21 cellular contexts compared by ENCODE assay signal in genomic region chr9:20614602-20615216, GRCh38. TPM values are rescaled to one million over a fixed set of nuclear protein-coding genes. Genes with fewer than 3 reads are reported as not detected.
DNase-seq lines count a peak whose midpoint lies in the region; ATAC-seq, FAIRE-seq and TF ChIP-seq lines count a peak whose summit lies in the region.
"Had no signal": no experiment of that assay in that cellular context is flagged by ENCODE, and none has a peak within 500 bp of the region (broad histone marks: within the 10 kb centered on the region; RNA-seq: fewer than 3 reads in every experiment).

No MANE protein-coding gene starts in this region.

- H3K79me1 ChIP-seq in IMR-90 (ENCODE audit: low read depth in 1 of 2, low read length in 2 of 2), result peaks cover 18 to 31% of the 10 kb centered on the region in 2 experiments

- H3K4me3 Mint-ChIP-seq in activated naive CD4-positive, alpha-beta T cell treated with anti-CD3 and anti-CD28 coated beads for 36 hours, result no peak overlapping the region
- H3K4me3 Mint-ChIP-seq in naive thymus-derived CD4-positive, alpha-beta T cell, result peak overlapping the region in 7 of 10 donors; percentile 0 to 33 (median 19)
- H3K4me3 Mint-ChIP-seq: CD8-positive, alpha-beta memory T cell; IgD-negative memory B cell had no signal

- peaks cover under 1% of the 10 kb centered on the region; the same call in 1 of the 2 replicates for H3K36me3 ChIP-seq in IMR-90 (ENCODE audit: control insufficient read depth, insufficient read depth, low read length)
- H3K36me3 ChIP-seq in naive thymus-derived CD4-positive, alpha-beta T cell (ENCODE audit: control insufficient read depth in 2 of 3, insufficient read depth in 3 of 3, low read length in 3 of 3), result no peaks in the 10 kb centered on the region
- H3K36me3 ChIP-seq: BLaER1, Peyer's patch had no signal

- dilution Hi-C loops in IMR-90 (cut with HindIII; ENCODE audit: low sequenced_read_pairs, unreplicated experiment), result no loop called here

- no peak overlapping the region for H2BK5ac ChIP-seq in IMR-90 (ENCODE audit: low read depth, low read length, poor library complexity, severe bottlenecking)

- H3K4ac ChIP-seq in IMR-90 (ENCODE audit: low read depth, low read length), result no peak overlapping the region

- no peak for TF ChIP-seq RAD21 in IMR-90 (IDR thresholded peaks at IDR 0.05; ENCODE audit: low read length)

- BruUV-seq in IMR-90 (replicated peaks; lab: Mats Ljungman, UMichigan), result no TSS peak

- POLR2A ChIA-PET in IMR-90 (lab: Charles Lee; ENCODE audit: unreplicated experiment), result no interaction called here
- POLR2A ChIA-PET in naive thymus-derived CD4-positive, alpha-beta T cell (lab: Charles Lee), result interaction anchor here (0.5 kb wide), 1 partner anchor 23 kb away, joined by 4 read pairs; no protein-coding TSS in a partner anchor

- no peaks in the 10 kb centered on the region for H3K9me3 Mint-ChIP-seq in activated naive CD4-positive, alpha-beta T cell treated with anti-CD3 and anti-CD28 coated beads for 36 hours
- H3K9me3 Mint-ChIP-seq in naive thymus-derived CD4-positive, alpha-beta T cell, result no peaks in the 10 kb centered on the region
- H3K9me3 Mint-ChIP-seq: CD8-positive, alpha-beta memory T cell; IgD-negative memory B cell had no signal

- CTCF ChIA-PET in activated naive CD4-positive, alpha-beta T cell treated with anti-CD3 and anti-CD28 coated beads for 36 hours (lab: Charles Lee), result interaction anchor here (1.1 kb wide), 1 partner anchor 8 kb away, joined by 4 read pairs; no protein-coding TSS in a partner anchor
- CTCF ChIA-PET in IMR-90 (lab: Yijun Ruan, JAX), result interaction anchor here (0.6 kb wide), 1 partner anchor 13 kb away, joined by 3 read pairs; no protein-coding TSS in a partner anchor
- CTCF ChIA-PET in naive thymus-derived CD4-positive, alpha-beta T cell (lab: Charles Lee), result no interaction called here

- H2BK15ac ChIP-seq in IMR-90 (ENCODE audit: low read depth, low read length), result no peak overlapping the region

- TF ChIP-seq POLR2A in IMR-90 (IDR thresholded peaks at IDR 0.05; ENCODE audit: low read depth, low read length), result no peak

- DNase-seq in activated naive CD4-positive, alpha-beta T cell treated with anti-CD3 and anti-CD28 coated beads for 36 hours, result no peak
- DNase-seq in activated naive CD4-positive, alpha-beta T cell (lab: John Stamatoyannopoulos, UW), result no peak
- DNase-seq in IMR-90 (no peak), NCI-H146 treated with DMSO at 0.1 percent for 48 hours (lab: John Stamatoyannopoulos, UW; ENCODE audit: unreplicated experiment) (no peak), SIG-M5 treated with dmso at 0.1 percent for 504 hours (lab: John Stamatoyannopoulos, UW; ENCODE audit: unreplicated experiment) (no peak), GM19240 (ENCODE audit: insufficient read length, low spot score) (no peak)
- DNase-seq in naive thymus-derived CD4-positive, alpha-beta T cell, result no peak
- DNase-seq: Calu3; CD8-positive, alpha-beta memory T cell; DMS53; GF-D8; MV-4-11; NCI-H1105 treated with DMSO at 0.1 percent for 48 hours; NCI-H1694; NCI-H2081 treated with DMSO at 0.1 percent for 48 hours; NCI-H2171 treated with DMSO at 0.1 percent for 48 hours; NCI-H526; Peyer's patch had no signal

- H2AK9ac ChIP-seq in IMR-90 (replicated peaks; ENCODE audit: low read depth, low read length, poor library complexity), result no peak overlapping the region

- intact Hi-C loops in activated naive CD4-positive, alpha-beta T cell treated with anti-CD3 and anti-CD28 coated beads for 36 hours (cut with micrococcal nuclease), result loop anchor here (1.0 to 2.0 kb wide), 2 partner anchors 61 to 616 kb away; no protein-coding TSS in a partner anchor
- intact Hi-C loops in IMR-90 (cut with micrococcal nuclease), result no loop called here
- intact Hi-C loops in naive thymus-derived CD4-positive, alpha-beta T cell (cut with micrococcal nuclease), result no loop called here

- H2BK120ac ChIP-seq in IMR-90 (ENCODE audit: low read depth, low read length), result no peak overlapping the region

- H3K9me3 ChIP-seq in IMR-90 (ENCODE audit: control insufficient read depth, insufficient read depth, low read length), result no peaks in the 10 kb centered on the region
- H3K9me3 ChIP-seq in naive thymus-derived CD4-positive, alpha-beta T cell (ENCODE audit: control insufficient read depth in 2 of 3, low read length in 3 of 3), result no peaks in the 10 kb centered on the region
- H3K9me3 ChIP-seq: BLaER1, Peyer's patch had no signal

- peaks cover 3% of the 10 kb centered on the region for H3K36me3 Mint-ChIP-seq in activated naive CD4-positive, alpha-beta T cell treated with anti-CD3 and anti-CD28 coated beads for 36 hours (ENCODE audit: low read depth)
- peaks cover 0 to 25% (median 0%) of the 10 kb centered on the region in 5 donors for H3K36me3 Mint-ChIP-seq in naive thymus-derived CD4-positive, alpha-beta T cell
- H3K36me3 Mint-ChIP-seq: IgD-negative memory B cell had no signal

- peaks cover 1% of the 10 kb centered on the region; the same call in 1 of the 2 replicates for H4K20me1 ChIP-seq in IMR-90 (ENCODE audit: insufficient read depth, low read length)

- H4K8ac ChIP-seq in IMR-90 (ENCODE audit: low read depth in 2 of 2, low read length in 2 of 2), result no peak overlapping the region

- H2AK5ac ChIP-seq in IMR-90 (ENCODE audit: low read depth, low read length), result 0 out of 2 replicates have a peak overlapping the region, but pooled peaks have one; percentile 14

- H2BK20ac ChIP-seq in IMR-90 (ENCODE audit: low read depth, low read length), result no peak overlapping the region

- H3K23ac ChIP-seq in IMR-90 (ENCODE audit: low read depth, low read length), result no peak overlapping the region

- no peak overlapping the region for H4K91ac ChIP-seq in IMR-90 (ENCODE audit: insufficient read depth, low read depth, low read length)

- peak overlapping the region; percentile 35 for H3K27ac Mint-ChIP-seq in activated naive CD4-positive, alpha-beta T cell treated with anti-CD3 and anti-CD28 coated beads for 36 hours
- peak overlapping the region in 6 of 9 donors; percentile 2 to 79 (median 38) for H3K27ac Mint-ChIP-seq in naive thymus-derived CD4-positive, alpha-beta T cell
- H3K27ac Mint-ChIP-seq: CD8-positive, alpha-beta memory T cell; IgD-negative memory B cell had no signal

- H3K56ac ChIP-seq in IMR-90 (ENCODE audit: extremely low read depth, insufficient read depth, low read length), result no peak overlapping the region

- H3K4me1 ChIP-seq in IMR-90 (ENCODE audit: control insufficient read depth, insufficient read depth, low read length), result peaks cover 6% of the 10 kb centered on the region
- peaks cover 9 to 54% of the 10 kb centered on the region in 2 donors for H3K4me1 ChIP-seq in naive thymus-derived CD4-positive, alpha-beta T cell (ENCODE audit: control insufficient read depth in 2 of 2, insufficient read depth in 2 of 2, low read length in 2 of 2)
- H3K4me1 ChIP-seq: BLaER1 had no signal

- ATAC-seq in IMR-90 (ENCODE audit: low read depth), result no peak
- ATAC-seq in naive thymus-derived CD4-positive, alpha-beta T cell, result no peak

- no peak overlapping the region for H3K9ac ChIP-seq in IMR-90 (ENCODE audit: low read depth, low read length)
- H3K9ac ChIP-seq: BLaER1 had no signal

- no CpG with 5 or more reads among the region's 2 CpGs for WGBS in IMR-90 (ENCODE audit: extremely low coverage in 2 of 2, insufficient read length in 1 of 2), 2 experiments

- in situ Hi-C loops in IMR-90 (cut with MboI; ENCODE audit: low sequenced_read_pairs), result no loop called here

- TF ChIP-seq CTCF in IMR-90 (conservative IDR thresholded peaks at IDR 0.05; ENCODE audit: low read depth, low read length), result no peak

- peaks cover 72% of the 10 kb centered on the region for H3K4me1 Mint-ChIP-seq in activated naive CD4-positive, alpha-beta T cell treated with anti-CD3 and anti-CD28 coated beads for 36 hours (ENCODE audit: low read depth)
- H3K4me1 Mint-ChIP-seq in naive thymus-derived CD4-positive, alpha-beta T cell, result peaks cover 45 to 96% (median 91%) of the 10 kb centered on the region in 7 donors

- H3K18ac ChIP-seq in IMR-90 (ENCODE audit: low read depth, low read length), result no peak overlapping the region

- H3K27me3 Mint-ChIP-seq in activated naive CD4-positive, alpha-beta T cell treated with anti-CD3 and anti-CD28 coated beads for 36 hours (ENCODE audit: low read depth), result no peaks in the 10 kb centered on the region
- no peaks in the 10 kb centered on the region for H3K27me3 Mint-ChIP-seq in naive thymus-derived CD4-positive, alpha-beta T cell
- H3K27me3 Mint-ChIP-seq: CD8-positive, alpha-beta memory T cell had no signal

- H3K27ac ChIP-seq in IMR-90 (ENCODE audit: insufficient read depth, low read length), result no peak overlapping the region
- no peak overlapping the region for H3K27ac ChIP-seq in naive thymus-derived CD4-positive, alpha-beta T cell (ENCODE audit: low read depth, low read length)
- H3K27ac ChIP-seq: BLaER1, Peyer's patch had no signal

- H3K9me1 ChIP-seq in IMR-90 (ENCODE audit: insufficient read depth, low read length), result peaks cover 2% of the 10 kb centered on the region; the same call in 1 of the 2 replicates

- no peak overlapping the region for H2AFZ ChIP-seq in IMR-90 (replicated peaks; ENCODE audit: low read length, poor library complexity)

- H3K27me3 ChIP-seq in IMR-90 (ENCODE audit: control insufficient read depth, insufficient read depth, low read length), result no peaks in the 10 kb centered on the region
- H3K27me3 ChIP-seq in naive thymus-derived CD4-positive, alpha-beta T cell (ENCODE audit: control insufficient read depth in 2 of 2, insufficient read depth in 2 of 2, low read length in 2 of 2), result no peaks in the 10 kb centered on the region
- H3K27me3 ChIP-seq: Peyer's patch had no signal

- peak; percentile 59 for FAIRE-seq in G401.6 (lab: Jason Lieb, UNC)

- no peak overlapping the region for H3K14ac ChIP-seq in IMR-90 (replicated peaks; ENCODE audit: low read depth, low read length)

- no peak overlapping the region for H3K4me3 ChIP-seq in IMR-90 (ENCODE audit: insufficient read depth, low read depth, low read length)
- H3K4me3 ChIP-seq in naive thymus-derived CD4-positive, alpha-beta T cell (ENCODE audit: low read length), result no peak overlapping the region
- H3K4me3 ChIP-seq: BLaER1, Peyer's patch had no signal

- H4K5ac ChIP-seq in IMR-90 (ENCODE audit: low read depth, low read length), result no peak overlapping the region

- no peak overlapping the region for H3K4me2 ChIP-seq in IMR-90 (ENCODE audit: low read depth, low read length)
- H3K4me2 ChIP-seq: BLaER1 had no signal

TF ChIP-seq in IMR-90, 13 proteins besides CTCF, POLR2A, EP300 and RAD21 (continues in another document):
- TF ChIP-seq RFX5 (IDR thresholded peaks at IDR 0.05; ENCODE audit: low read depth, low read length), result no peak
- TF ChIP-seq NFE2L2 (IDR thresholded peaks at IDR 0.05; ENCODE audit: low read depth, low read length), result no peak
- TF ChIP-seq MAZ (IDR thresholded peaks at IDR 0.05; ENCODE audit: borderline replicate concordance, low read depth, low read length), result no peak

RNA-seq across cellular contexts. Expression of gene MLLT3, which starts 7.6 kb away (rescaled TPM):
- total RNA-seq in activated naive CD4-positive, alpha-beta T cell treated with anti-CD3 and anti-CD28 coated beads for 36 hours, result 10 to 100 TPM; 44.3 to 51.4 TPM
- total RNA-seq in IMR-90 (2012; rRNA removed), result 21.1 and 24.4 TPM in 2 replicates
- 10.0 and 10.4 TPM in 2 replicates for polyA plus RNA-seq in IMR-90 (2012; rRNA removed)
- polyA plus RNA-seq in IMR-90 (2012; cell fraction: cytosol; rRNA removed), result 2.4 and 2.5 TPM in 2 replicates
- polyA plus RNA-seq in IMR-90 (2012; cell fraction: nucleus; rRNA removed; ENCODE audit: low replicate concordance), result 0.95 and 8.7 TPM in 2 replicates
- total RNA-seq in naive thymus-derived CD4-positive, alpha-beta T cell, result 10 to 100 TPM; 40.9 to 85.3 (median 71.3) TPM
- polyA plus RNA-seq in naive thymus-derived CD4-positive, alpha-beta T cell, result 10 to 100 TPM; 62.6 to 64.8 TPM
